ENCODE assay signal across 26 cellular contexts in the genomic region with DNA sequence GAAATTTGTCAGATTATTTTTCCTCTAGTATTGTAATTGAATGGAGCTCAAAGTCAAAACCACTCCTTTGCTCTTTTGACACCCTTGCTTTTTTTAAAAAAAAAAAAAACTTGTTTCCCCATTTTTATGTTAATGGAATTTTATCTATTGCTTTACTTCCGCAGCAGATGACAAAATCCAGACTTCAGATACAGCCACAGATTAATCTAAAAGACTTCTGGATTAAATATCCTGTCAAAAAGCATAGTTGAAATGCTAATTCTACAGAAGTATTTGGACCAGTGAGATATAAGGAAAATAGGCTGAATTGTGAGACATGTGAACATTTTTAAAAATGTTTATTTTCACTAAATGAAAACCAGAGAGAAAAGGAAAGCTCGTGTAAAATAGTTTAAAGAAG.
"Had no signal": no experiment of that assay in that cellular context is flagged by ENCODE, and none has a peak within 500 bp of the region (broad histone marks: within the 10 kb centered on the region; RNA-seq: fewer than 3 reads in every experiment).

No MANE protein-coding gene starts in this region.

- H3K9me3 ChIP-seq: stomach, suprapubic skin, testis, thoracic aorta, thyroid gland, tibial artery, tibial nerve, transverse colon, upper lobe of left lung, upper lobe of right lung, uterus, vagina had no signal

- H3K4me3 ChIP-seq: stomach, suprapubic skin, testis, thoracic aorta, thyroid gland, tibial artery, tibial nerve, transverse colon, upper lobe of left lung, upper lobe of right lung, uterus, vagina had no signal

- H3K36me3 ChIP-seq: stomach, suprapubic skin, thoracic aorta, thyroid gland, tibial artery, tibial nerve, transverse colon, upper lobe of left lung, upper lobe of right lung, uterus, vagina had no signal

- H3K27ac ChIP-seq: stomach, suprapubic skin, testis, thoracic aorta, thyroid gland, tibial artery, tibial nerve, transverse colon, upper lobe of left lung, upper lobe of right lung, uterus, vagina had no signal

- H3K27me3 ChIP-seq: stomach, suprapubic skin, testis, thyroid gland, tibial artery, tibial nerve, transverse colon, upper lobe of left lung, upper lobe of right lung, uterus, vagina had no signal

- H3K4me1 ChIP-seq: stomach, suprapubic skin, testis, thyroid gland, tibial artery, tibial nerve, transverse colon, upper lobe of left lung, upper lobe of right lung, uterus, vagina had no signal

- DNase-seq: stimulated activated CD4-positive, alpha-beta T cell treated with anti-CD3 and anti-CD28 coated beads, Interleukin-2, amount 100 ng/mL, for 48 hours; stimulated activated CD4-positive, alpha-beta T cell treated with anti-CD3 and anti-CD28 coated beads, Interleukin-4, amount 100 ng/mL, for 1 hour; stimulated activated CD4-positive, alpha-beta T cell treated with anti-CD3 and anti-CD28 coated beads, Interleukin-4, amount 100 ng/mL, for 24 hours; stimulated activated CD4-positive, alpha-beta T cell treated with anti-CD3 and anti-CD28 coated beads, Interleukin-4, amount 100 ng/mL, for 4 hours; stimulated activated CD8-positive, alpha-beta memory T cell treated with anti-CD3 and anti-CD28 coated beads, Interleukin-4, amount 100 ng/mL, for 48 hours; stimulated activated naive B cell treated with anti-CD40 and anti-IgM and Interleukin-4, amounts not matched to agents 10 μg/mL and 1 μg/mL and 100 μg/mL, for 72 hours; stimulated activated naive CD4-positive, alpha-beta T cell; stimulated activated naive CD4-positive, alpha-beta T cell treated with Interleukin-2 at 50 U/mL for 16 hours; stimulated activated naive CD8-positive, alpha-beta T cell treated with anti-CD3 and anti-CD28 coated beads, Interleukin-15, amount 100 ng/mL, for 72 hours; stimulated activated naive CD8-positive, alpha-beta T cell treated with anti-CD3 and anti-CD28 coated beads, Interleukin-15, Interleukin-2, amounts not matched to agents 100 U/mL and 50 U/mL, for 24 hours; stomach; substantia nigra; testis; thyroid gland; tibial artery; transverse colon; trophoblast cell; upper lobe of left lung; upper lobe of right lung; uterus had no signal

- ATAC-seq: stimulated activated effector memory CD8-positive, alpha-beta T cell treated with anti-CD3 and anti-CD28 coated beads, Interleukin-12 subunit alpha, Interleukin-12 subunit beta, amount 100 ng/mL, for 72 hours; stimulated activated memory B cell treated with anti-CD40 and anti-IgM and Interleukin-4, amounts not matched to agents 10 μg/mL and 1 μg/mL and 100 μg/mL, for 72 hours; stimulated activated naive B cell treated with anti-CD40 and anti-IgM and Interleukin-4, amounts not matched to agents 10 μg/mL and 1 μg/mL and 100 μg/mL, for 72 hours; stimulated activated naive CD8-positive, alpha-beta T cell treated with anti-CD3 and anti-CD28 coated beads, Interleukin-15, amount 100 ng/mL, for 72 hours; stimulated activated naive CD8-positive, alpha-beta T cell treated with anti-CD3 and anti-CD28 coated beads, Interleukin-15, Interleukin-2, amounts not matched to agents 100 U/mL and 50 U/mL, for 24 hours; upper lobe of right lung had no signal
